ENCODE assay signal across 19 cellular contexts in genomic region chr10:98377536-98377935, GRCh38. TPM values are rescaled to one million over a fixed set of nuclear protein-coding genes. Genes with fewer than 3 reads are reported as not detected.
DNase-seq lines count a peak whose midpoint lies in the region; ATAC-seq, FAIRE-seq and TF ChIP-seq lines count a peak whose summit lies in the region.
"Had no signal": no experiment of that assay in that cellular context is flagged by ENCODE, and none has a peak within 500 bp of the region (broad histone marks: within the 10 kb centered on the region; RNA-seq: fewer than 3 reads in every experiment).

No MANE protein-coding gene starts in this region.

- TF ChIP-seq POLR2A in H54 (IDR thresholded peaks at IDR 0.05; ENCODE audit: low read depth, low read length) = no peak

- H4K8ac ChIP-seq in trophoblast cell (ENCODE audit: low read depth, low read length) = no peak overlapping the region

- H3K36me3 ChIP-seq in bronchial epithelial cell (ENCODE audit: control insufficient read depth, insufficient read depth, low read length) (no peaks in the 10 kb centered on the region), trophoblast cell (ENCODE audit: control insufficient read depth in 1 of 2, insufficient read depth in 2 of 2, low read length in 2 of 2) (no peaks in the 10 kb centered on the region)
- H3K36me3 ChIP-seq: HAP-1 had no signal

- H3K4ac ChIP-seq in trophoblast cell (ENCODE audit: low read depth, low read length) = no peak overlapping the region

- no peak overlapping the region for H3K9ac ChIP-seq in trophoblast cell (ENCODE audit: low read length)

- TF ChIP-seq CTCF in bronchial epithelial cell (IDR thresholded peaks at IDR 0.05; ENCODE audit: insufficient read depth, low read length, severe bottlenecking) = no peak

- H3K4me2 ChIP-seq in trophoblast cell (ENCODE audit: low read length) = no peak overlapping the region
- H3K4me2 ChIP-seq: GM23338 had no signal

- H4K91ac ChIP-seq in trophoblast cell (ENCODE audit: low read depth, low read length) = no peak overlapping the region

- no peak overlapping the region for H3K18ac ChIP-seq in trophoblast cell (ENCODE audit: low read length)

- H2AK5ac ChIP-seq in trophoblast cell (ENCODE audit: low read length) = no peak overlapping the region

- no peaks in the 10 kb centered on the region for H3K27me3 ChIP-seq in bronchial epithelial cell (ENCODE audit: control insufficient read depth, insufficient read depth, low read length)
- H3K27me3 ChIP-seq in trophoblast cell (ENCODE audit: insufficient read depth, low read length) = no peaks in the 10 kb centered on the region

- peaks cover 28 to 32% of the 10 kb centered on the region in 2 experiments for H3K4me1 ChIP-seq in trophoblast cell (ENCODE audit: control insufficient read depth in 1 of 2, insufficient read depth in 2 of 2, low read length in 2 of 2)
- H3K4me1 ChIP-seq: HAP-1 had no signal

- peaks cover 4% of the 10 kb centered on the region for H3K9me3 ChIP-seq in trophoblast cell (ENCODE audit: insufficient read depth, low read depth, low read length)
- H3K9me3 ChIP-seq: HAP-1 had no signal

- no peak overlapping the region for H4K12ac ChIP-seq in trophoblast cell (ENCODE audit: low read depth, low read length)

- no peak overlapping the region for H3K27ac ChIP-seq in trophoblast cell (ENCODE audit: low read depth, low read length)

- FAIRE-seq in bronchial epithelial cell (lab: Jason Lieb, UNC) (peak; percentile 32), H54 (lab: Jason Lieb, UNC) (no peak)
- FAIRE-seq: GM12891, GM18507 had no signal

- H2BK5ac ChIP-seq in trophoblast cell (ENCODE audit: low read depth, low read length, poor library complexity) = no peak overlapping the region

- DNase-seq in bronchial epithelial cell (ENCODE audit: low read depth) (no peak), islet precursor cell (peak; percentile 9), trophoblast cell (peak; percentile 52 to 75), H54 (ENCODE audit: insufficient read length, low spot score) (no peak)
- DNase-seq: C1 segment of cervical spinal cord; Calu3; CD4-positive, alpha-beta memory T cell; COR-L47; DMS53; DMS79 treated with DMSO at 0.1 percent for 48 hours; GF-D8; HFFc6 had no signal

- no peak overlapping the region for H3K14ac ChIP-seq in trophoblast cell (ENCODE audit: low read length)

- H3K79me1 ChIP-seq in trophoblast cell (ENCODE audit: low read length) = peaks cover 4% of the 10 kb centered on the region

- no peak overlapping the region for H3K23ac ChIP-seq in trophoblast cell (ENCODE audit: low read length)

- ATAC-seq in HG02852 (IDR thresholded peaks at IDR 0.05; ENCODE audit: unreplicated experiment) = no peak
- no peak for ATAC-seq in HG03469 (IDR thresholded peaks at IDR 0.05; ENCODE audit: unreplicated experiment)
- ATAC-seq: GM23338 had no signal

- WGBS in trophoblast cell (ENCODE audit: extremely low coverage, insufficient coverage, insufficient read length) = no CpG with 5 or more reads among the region's 3 CpGs

- no peak overlapping the region for H2AFZ ChIP-seq in trophoblast cell (ENCODE audit: insufficient read depth, low read length, poor library complexity)
- H2AFZ ChIP-seq: GM23338 had no signal

- H3K4me3 ChIP-seq in bronchial epithelial cell (ENCODE audit: low read depth, low read length) (no peak overlapping the region), trophoblast cell (ENCODE audit: low read depth, low read length) (no peak overlapping the region)
- H3K4me3 ChIP-seq: GM23338, HAP-1 had no signal

- H2BK120ac ChIP-seq in trophoblast cell (ENCODE audit: insufficient read depth, low read length, poor library complexity) = no peak overlapping the region

- H2BK12ac ChIP-seq in trophoblast cell (ENCODE audit: low read length) = no peak overlapping the region

- H3K79me2 ChIP-seq in trophoblast cell (ENCODE audit: control insufficient read depth, insufficient read depth, low read length, poor library complexity) = no peaks in the 10 kb centered on the region

RNA-seq across cellular contexts. Expression of gene PYROXD2, which starts 37.4 kb away (rescaled TPM):
- total RNA-seq in bronchial epithelial cell = 0.77 and 1.1 TPM in 2 replicates
- 1.3 and 1.5 TPM in 2 replicates for polyA plus RNA-seq in trophoblast cell (2013)
- total RNA-seq: G401 had no signal

Comparison
In these comparisons a context has a peak if more than half of its experiments do, and no peak if none do; other contexts are left out.
1. DNase-seq: peak in islet precursor cell (single experiment) and trophoblast cell (2 of 2); none in bronchial epithelial cell (single experiment) and H54 (single experiment).